In genomic region chr9:88443480-88444113, GRCh38 we compare ENCODE assay signal across 1 cellular context.
TF ChIP-seq lines count a peak whose summit lies in the region.

No MANE protein-coding gene starts in this region.

TF ChIP-seq in WTC11, 78 proteins besides CTCF, POLR2A, EP300 and RAD21:
- TF ChIP-seq JUN (CRISPR knock-in tag; IDR thresholded peaks at IDR 0.05) (no peak), OVOL2 (CRISPR knock-in tag; IDR thresholded peaks at IDR 0.05; ENCODE audit: borderline replicate concordance) (no peak), SP1 (CRISPR knock-in tag; conservative IDR thresholded peaks at IDR 0.05) (no peak), GTF2I (CRISPR knock-in tag; conservative IDR thresholded peaks at IDR 0.05) (no peak), CREM (CRISPR knock-in tag; IDR thresholded peaks at IDR 0.05) (no peak), EMX1 (CRISPR knock-in tag; IDR thresholded peaks at IDR 0.05) (no peak), FOXK1 (CRISPR knock-in tag; IDR thresholded peaks at IDR 0.05) (no peak), KAT7 (CRISPR knock-in tag; IDR thresholded peaks at IDR 0.05; ENCODE audit: borderline replicate concordance) (no peak), MYBL2 (CRISPR knock-in tag; IDR thresholded peaks at IDR 0.05) (no peak), ATF6 (CRISPR knock-in tag; IDR thresholded peaks at IDR 0.05) (no peak), GABPB1 (CRISPR knock-in tag; IDR thresholded peaks at IDR 0.05) (no peak), ZSCAN18 (CRISPR knock-in tag; IDR thresholded peaks at IDR 0.05) (no peak)
